ENCODE assay signal across 1 cellular context in the genomic region with DNA sequence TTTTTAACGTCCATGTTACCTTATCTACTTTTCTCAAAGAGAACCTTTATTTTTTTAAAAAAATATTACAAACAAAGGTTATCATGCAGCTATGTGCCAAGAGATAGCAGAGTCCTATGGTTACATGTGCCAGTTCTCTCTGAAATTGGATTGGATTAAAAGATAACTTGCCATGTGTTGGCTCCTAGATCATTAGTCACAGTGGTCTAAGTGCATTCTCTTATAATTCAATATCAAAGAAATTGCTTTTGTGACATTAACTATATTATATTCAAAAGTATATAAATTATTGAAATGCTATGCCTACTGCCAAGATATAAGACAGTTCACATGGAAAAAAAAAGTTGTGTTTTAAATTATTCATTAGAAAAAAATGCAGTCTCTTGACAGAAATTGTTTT.
TF ChIP-seq lines count a peak whose summit lies in the region.

No MANE protein-coding gene starts in this region.

TF ChIP-seq in SK-N-SH treated with all-trans-retinoic acid at 6 μM for 48 hours, 23 proteins besides CTCF, POLR2A, EP300 and RAD21 (continued from another document):
- TF ChIP-seq, protein P1, sequence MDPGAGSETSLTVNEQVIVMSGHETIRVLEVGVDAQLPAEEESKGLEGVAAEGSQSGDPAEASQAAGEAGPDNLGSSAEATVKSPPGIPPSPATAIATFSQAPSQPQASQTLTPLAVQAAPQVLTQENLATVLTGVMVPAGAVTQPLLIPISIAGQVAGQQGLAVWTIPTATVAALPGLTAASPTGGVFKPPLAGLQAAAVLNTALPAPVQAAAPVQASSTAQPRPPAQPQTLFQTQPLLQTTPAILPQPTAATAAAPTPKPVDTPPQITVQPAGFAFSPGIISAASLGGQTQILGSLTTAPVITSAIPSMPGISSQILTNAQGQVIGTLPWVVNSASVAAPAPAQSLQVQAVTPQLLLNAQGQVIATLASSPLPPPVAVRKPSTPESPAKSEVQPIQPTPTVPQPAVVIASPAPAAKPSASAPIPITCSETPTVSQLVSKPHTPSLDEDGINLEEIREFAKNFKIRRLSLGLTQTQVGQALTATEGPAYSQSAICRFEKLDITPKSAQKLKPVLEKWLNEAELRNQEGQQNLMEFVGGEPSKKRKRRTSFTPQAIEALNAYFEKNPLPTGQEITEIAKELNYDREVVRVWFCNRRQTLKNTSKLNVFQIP (CRISPR knock-in tag; IDR thresholded peaks at IDR 0.05; ENCODE audit: borderline replicate concordance, low read depth): peak; percentile 55; the same call in 1 of the 2 replicates
- TF ChIP-seq TOX (CRISPR knock-in tag; IDR thresholded peaks at IDR 0.05; ENCODE audit: borderline replicate concordance) (0 out of 2 replicates have a peak, but pooled peaks have one; percentile 32), ZNF8 (CRISPR knock-in tag; IDR thresholded peaks at IDR 0.05) (peak; percentile 11; the same call in 1 of the 2 replicates), CSDC2 (CRISPR knock-in tag; IDR thresholded peaks at IDR 0.05) (no peak), ZNF565 (CRISPR knock-in tag; conservative IDR thresholded peaks at IDR 0.05; ENCODE audit: low read depth) (0 out of 2 replicates have a peak, but pooled peaks have one; percentile 25), ISL1 (CRISPR knock-in tag; IDR thresholded peaks at IDR 0.05) (peak; percentile 100), GLIS3 (CRISPR knock-in tag; IDR thresholded peaks at IDR 0.05) (peak; percentile 68; the same call in 1 of the 2 replicates), RARB (CRISPR knock-in tag; IDR thresholded peaks at IDR 0.05) (no peak), OSR1 (CRISPR knock-in tag; IDR thresholded peaks at IDR 0.05) (no peak), ZFP3 (CRISPR knock-in tag; IDR thresholded peaks at IDR 0.05) (no peak)
- TF ChIP-seq, protein P2, sequence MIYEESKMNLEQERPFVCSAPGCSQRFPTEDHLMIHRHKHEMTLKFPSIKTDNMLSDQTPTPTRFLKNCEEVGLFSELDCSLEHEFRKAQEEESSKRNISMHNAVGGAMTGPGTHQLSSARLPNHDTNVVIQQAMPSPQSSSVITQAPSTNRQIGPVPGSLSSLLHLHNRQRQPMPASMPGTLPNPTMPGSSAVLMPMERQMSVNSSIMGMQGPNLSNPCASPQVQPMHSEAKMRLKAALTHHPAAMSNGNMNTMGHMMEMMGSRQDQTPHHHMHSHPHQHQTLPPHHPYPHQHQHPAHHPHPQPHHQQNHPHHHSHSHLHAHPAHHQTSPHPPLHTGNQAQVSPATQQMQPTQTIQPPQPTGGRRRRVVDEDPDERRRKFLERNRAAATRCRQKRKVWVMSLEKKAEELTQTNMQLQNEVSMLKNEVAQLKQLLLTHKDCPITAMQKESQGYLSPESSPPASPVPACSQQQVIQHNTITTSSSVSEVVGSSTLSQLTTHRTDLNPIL (CRISPR knock-in tag; IDR thresholded peaks at IDR 0.05; ENCODE audit: low read depth): 0 out of 2 replicates have a peak, but pooled peaks have one; percentile 78
